In genomic region chr11:96342131-96342970, GRCh38 we compare ENCODE assay signal across 8 cellular contexts. TPM values are rescaled to one million over a fixed set of nuclear protein-coding genes. Genes with fewer than 3 reads are reported as not detected.
DNase-seq lines count a peak whose midpoint lies in the region; ATAC-seq, FAIRE-seq and TF ChIP-seq lines count a peak whose summit lies in the region.

No MANE protein-coding gene starts in this region.

- no peaks in the 10 kb centered on the region for H3K36me3 ChIP-seq in astrocyte (ENCODE audit: insufficient read depth, low read length)

- peaks cover 45% of the 10 kb centered on the region for H3K4me1 Mint-ChIP-seq in stimulated activated naive CD8-positive, alpha-beta T cell treated with anti-CD3 and anti-CD28 coated beads, Interleukin-15, Interleukin-2, amounts not matched to agents 100 ng/mL and 50 ng/mL, for 24 hours (ENCODE audit: low read depth)
- peaks cover 36% of the 10 kb centered on the region for H3K4me1 Mint-ChIP-seq in astrocyte (ENCODE audit: low read depth, unreplicated experiment)
- peaks cover 44 to 54% of the 10 kb centered on the region in 2 donors for H3K4me1 Mint-ChIP-seq in stimulated activated naive B cell treated with anti-CD40 and anti-IgM and Interleukin-4, amounts not matched to agents 10 μg/mL and 1 μg/mL and 100 μg/mL, for 72 hours

- no peak for FAIRE-seq in astrocyte (lab: Jason Lieb, UNC)

- peaks cover 56% of the 10 kb centered on the region for H3K79me2 ChIP-seq in astrocyte (ENCODE audit: insufficient read depth, low read length)

- H3K4me3 ChIP-seq in astrocyte (ENCODE audit: insufficient read depth, low read depth, low read length), result peak overlapping the region; percentile 97

- no peak for TF ChIP-seq CTCF in astrocyte (IDR thresholded peaks at IDR 0.05; ENCODE audit: insufficient read depth, low read depth, low read length)

- no peaks in the 10 kb centered on the region for H3K27me3 ChIP-seq in astrocyte (ENCODE audit: insufficient read depth, low read length)

- H3K9me3 ChIP-seq in astrocyte (ENCODE audit: insufficient read depth, low read depth, low read length), result no peaks in the 10 kb centered on the region

- no peaks in the 10 kb centered on the region for H3K27me3 Mint-ChIP-seq in stimulated activated naive CD8-positive, alpha-beta T cell treated with anti-CD3 and anti-CD28 coated beads, Interleukin-15, Interleukin-2, amounts not matched to agents 100 ng/mL and 50 ng/mL, for 24 hours
- H3K27me3 Mint-ChIP-seq in astrocyte (ENCODE audit: low read depth, unreplicated experiment), result no peaks in the 10 kb centered on the region
- no peaks in the 10 kb centered on the region for H3K27me3 Mint-ChIP-seq in stimulated activated naive B cell treated with anti-CD40 and anti-IgM and Interleukin-4, amounts not matched to agents 10 μg/mL and 1 μg/mL and 100 μg/mL, for 72 hours

- H2AFZ ChIP-seq in astrocyte (ENCODE audit: low read depth, low read length), result peak overlapping the region; percentile 31

- H3K4me3 Mint-ChIP-seq in stimulated activated naive CD8-positive, alpha-beta T cell treated with anti-CD3 and anti-CD28 coated beads, Interleukin-15, Interleukin-2, amounts not matched to agents 100 ng/mL and 50 ng/mL, for 24 hours, result peak overlapping the region; percentile 97
- peak overlapping the region; percentile 88 for H3K4me3 Mint-ChIP-seq in astrocyte (ENCODE audit: unreplicated experiment)
- peak overlapping the region; percentile 98 to 99 for H3K4me3 Mint-ChIP-seq in stimulated activated naive B cell treated with anti-CD40 and anti-IgM and Interleukin-4, amounts not matched to agents 10 μg/mL and 1 μg/mL and 100 μg/mL, for 72 hours

- H3K4me2 ChIP-seq in astrocyte (ENCODE audit: low read length), result peak overlapping the region; percentile 92

- H3K4me1 ChIP-seq in astrocyte (ENCODE audit: insufficient read depth, low read length), result peaks cover 44% of the 10 kb centered on the region

- H3K36me3 Mint-ChIP-seq in stimulated activated naive CD8-positive, alpha-beta T cell treated with anti-CD3 and anti-CD28 coated beads, Interleukin-15, Interleukin-2, amounts not matched to agents 100 ng/mL and 50 ng/mL, for 24 hours (ENCODE audit: low read depth), result peaks cover 3% of the 10 kb centered on the region
- H3K36me3 Mint-ChIP-seq in astrocyte (ENCODE audit: low read depth, unreplicated experiment), result peaks cover 7% of the 10 kb centered on the region
- peaks cover 1 to 3% of the 10 kb centered on the region in 2 donors for H3K36me3 Mint-ChIP-seq in stimulated activated naive B cell treated with anti-CD40 and anti-IgM and Interleukin-4, amounts not matched to agents 10 μg/mL and 1 μg/mL and 100 μg/mL, for 72 hours

- no peaks in the 10 kb centered on the region for H3K9me3 Mint-ChIP-seq in stimulated activated naive CD8-positive, alpha-beta T cell treated with anti-CD3 and anti-CD28 coated beads, Interleukin-15, Interleukin-2, amounts not matched to agents 100 ng/mL and 50 ng/mL, for 24 hours
- no peaks in the 10 kb centered on the region for H3K9me3 Mint-ChIP-seq in astrocyte (ENCODE audit: unreplicated experiment)
- H3K9me3 Mint-ChIP-seq in stimulated activated naive B cell treated with anti-CD40 and anti-IgM and Interleukin-4, amounts not matched to agents 10 μg/mL and 1 μg/mL and 100 μg/mL, for 72 hours, result no peaks in the 10 kb centered on the region

- H4K20me1 ChIP-seq in astrocyte (ENCODE audit: insufficient read depth, low read length), result peaks cover 12% of the 10 kb centered on the region

- H3K27ac ChIP-seq in astrocyte (ENCODE audit: low read depth, low read length), result peak overlapping the region; percentile 92

- peak overlapping the region; percentile 92 for H3K27ac Mint-ChIP-seq in stimulated activated naive CD8-positive, alpha-beta T cell treated with anti-CD3 and anti-CD28 coated beads, Interleukin-15, Interleukin-2, amounts not matched to agents 100 ng/mL and 50 ng/mL, for 24 hours
- H3K27ac Mint-ChIP-seq in astrocyte (ENCODE audit: unreplicated experiment), result peak overlapping the region; percentile 21
- peak overlapping the region; percentile 96 for H3K27ac Mint-ChIP-seq in stimulated activated naive B cell treated with anti-CD40 and anti-IgM and Interleukin-4, amounts not matched to agents 10 μg/mL and 1 μg/mL and 100 μg/mL, for 72 hours

- peak overlapping the region; percentile 99 for H3K9ac ChIP-seq in astrocyte (ENCODE audit: low read length)

- DNase-seq in stimulated activated naive CD8-positive, alpha-beta T cell treated with anti-CD3 and anti-CD28 coated beads, Interleukin-15, Interleukin-2, amounts not matched to agents 100 U/mL and 50 U/mL, for 24 hours, result no peak
- DNase-seq in astrocyte (ENCODE audit: low read depth) (peak; percentile 48), iris pigment epithelial cell (ENCODE audit: low read depth) (peak; percentile 53), NCI-H1436 treated with DMSO at 0.1 percent for 48 hours (lab: John Stamatoyannopoulos, UW) (no peak), ureter (ENCODE audit: low spot score) (no peak)
- DNase-seq in stimulated activated naive B cell treated with anti-CD40 and anti-IgM and Interleukin-4, amounts not matched to agents 10 μg/mL and 1 μg/mL and 100 μg/mL, for 72 hours, result no peak

- no peak for ATAC-seq in stimulated activated naive CD8-positive, alpha-beta T cell treated with anti-CD3 and anti-CD28 coated beads, Interleukin-15, Interleukin-2, amounts not matched to agents 100 U/mL and 50 U/mL, for 24 hours
- no peak for ATAC-seq in stimulated activated naive B cell treated with anti-CD40 and anti-IgM and Interleukin-4, amounts not matched to agents 10 μg/mL and 1 μg/mL and 100 μg/mL, for 72 hours (replicated peaks)
- ATAC-seq in GM21576 (IDR thresholded peaks at IDR 0.05; ENCODE audit: unreplicated experiment), result no peak

RNA-seq across cellular contexts. Expression of gene MAML2, which starts 0.6 kb away (rescaled TPM):
- total RNA-seq in astrocyte, result 27.1 and 27.4 TPM in 2 replicates
- 35.8 TPM for total RNA-seq in ureter

RNA-seq across cellular contexts. Expression of gene CCDC82, which starts 47.4 kb away (rescaled TPM):
- total RNA-seq in astrocyte (23.4 and 26.2 TPM in 2 replicates), ureter (31.8 TPM)

RNA-seq across cellular contexts. Expression of gene JRKL, which starts 47.5 kb away (rescaled TPM):
- total RNA-seq in astrocyte (13.4 and 13.9 TPM in 2 replicates), ureter (12.2 TPM)

Comparison
In these comparisons a context has a peak if more than half of its experiments do, and no peak if none do; other contexts are left out.
1. H3K27ac Mint-ChIP-seq: peak in every context shown above with its lines; median percentile 96 in stimulated activated naive B cell treated with anti-CD40 and anti-IgM and Interleukin-4, amounts not matched to agents 10 μg/mL and 1 μg/mL and 100 μg/mL, for 72 hours; 92 in stimulated activated naive CD8-positive, alpha-beta T cell treated with anti-CD3 and anti-CD28 coated beads, Interleukin-15, Interleukin-2, amounts not matched to agents 100 ng/mL and 50 ng/mL, for 24 hours; 21 in astrocyte.
2. DNase-seq: peak in astrocyte (single experiment) and iris pigment epithelial cell (single experiment); none in stimulated activated naive CD8-positive, alpha-beta T cell treated with anti-CD3 and anti-CD28 coated beads, Interleukin-15, Interleukin-2, amounts not matched to agents 100 U/mL and 50 U/mL, for 24 hours (single experiment), stimulated activated naive B cell treated with anti-CD40 and anti-IgM and Interleukin-4, amounts not matched to agents 10 μg/mL and 1 μg/mL and 100 μg/mL, for 72 hours (single experiment), NCI-H1436 treated with DMSO at 0.1 percent for 48 hours (single experiment) and ureter (single experiment).
3. Peak in every context shown above with its lines, with median percentiles within 50 percentile points of each other: H3K4me3 Mint-ChIP-seq.